In genomic region chr3:128588147-128588546, GRCh38 we compare ENCODE assay signal across 22 cellular contexts.
DNase-seq lines count a peak whose midpoint lies in the region; ATAC-seq, FAIRE-seq and TF ChIP-seq lines count a peak whose summit lies in the region.
"Had no signal": no experiment of that assay in that cellular context is flagged by ENCODE, and none has a peak within 500 bp of the region (broad histone marks: within the 10 kb centered on the region; RNA-seq: fewer than 3 reads in every experiment).

No MANE protein-coding gene starts in this region.

- H3K9me3 ChIP-seq in kidney (ENCODE audit: control insufficient read depth in 1 of 2, low read length in 2 of 2): peaks cover 0 to 2% of the 10 kb centered on the region in 2 donors

- no peak overlapping the region for H3K9ac ChIP-seq in kidney (ENCODE audit: low read length in 2 of 2)
- H3K9ac ChIP-seq: BLaER1 had no signal

- peaks cover 0 to 2% of the 10 kb centered on the region in 2 donors for H3K4me1 ChIP-seq in kidney (ENCODE audit: control insufficient read depth in 1 of 2, insufficient read depth in 1 of 2, low read depth in 1 of 2, low read length in 2 of 2)

- H3K4me3 Mint-ChIP-seq in activated CD4-positive, alpha-beta T cell treated with anti-CD3 and anti-CD28 coated beads for 36 hours: no peak overlapping the region
- H3K4me3 Mint-ChIP-seq: CD4-positive, alpha-beta memory T cell; H9; IgD-negative memory B cell; T-helper 17 cell had no signal

- DNase-seq in GDM1 (lab: John Stamatoyannopoulos, UW): peak; percentile 55
- peak in 1 of 2 experiments; percentile 67 for DNase-seq in HL-60 (ENCODE audit: low read depth in 1 of 2, low spot score in 1 of 2)
- DNase-seq in NOMO-1 (lab: John Stamatoyannopoulos, UW; ENCODE audit: unreplicated experiment in 2 of 2): peak; percentile 41 to 53
- peak; percentile 64 for DNase-seq in UCSD-AML1 (lab: John Stamatoyannopoulos, UW; ENCODE audit: unreplicated experiment)
- DNase-seq in activated CD4-positive, alpha-beta T cell treated with anti-CD3 and anti-CD28 coated beads for 36 hours: no peak
- no peak for DNase-seq in kidney
- DNase-seq in GM19238 (ENCODE audit: insufficient read length, low spot score): no peak
- DNase-seq: CD4-positive, alpha-beta memory T cell; DMS153; H9; NCI-H1417 treated with DMSO at 0.1 percent for 48 hours; NCI-H187 treated with DMSO at 0.1 percent for 48 hours; NCI-H446; NCI-H526 treated with DMSO at 0.1 percent for 48 hours; PC-3; RPMI8226; SHP77 treated with DMSO at 0.1 percent for 48 hours; T-helper 17 cell had no signal

- intact Hi-C loops in activated CD4-positive, alpha-beta T cell treated with anti-CD3 and anti-CD28 coated beads for 36 hours (cut with DNase I, micrococcal nuclease): no loop called here
- intact Hi-C loops in kidney (cut with DNase I): no loop called here

- CTCF ChIA-PET in activated CD4-positive, alpha-beta T cell treated with anti-CD3 and anti-CD28 coated beads for 36 hours (lab: Charles Lee): interaction anchor here (0.7 to 1.1 kb wide), 2 partner anchors 8 to 23 kb away, joined by 3 read pairs; no protein-coding TSS in a partner anchor

- no peaks in the 10 kb centered on the region for H3K36me3 ChIP-seq in kidney (ENCODE audit: control insufficient read depth in 1 of 2, insufficient read depth in 2 of 2, low read length in 2 of 2)
- H3K36me3 ChIP-seq: BLaER1 had no signal

- H3K27ac Mint-ChIP-seq in activated CD4-positive, alpha-beta T cell treated with anti-CD3 and anti-CD28 coated beads for 36 hours: no peak overlapping the region
- H3K27ac Mint-ChIP-seq: CD4-positive, alpha-beta memory T cell; IgD-negative memory B cell; T-helper 17 cell had no signal

- no peak for TF ChIP-seq CTCF in HL-60 (IDR thresholded peaks at IDR 0.05; ENCODE audit: insufficient read depth, low read length)
- no peak for TF ChIP-seq CTCF in kidney (IDR thresholded peaks at IDR 0.05; ENCODE audit: borderline replicate concordance, extremely low read depth, insufficient read depth)

- peaks cover 4% of the 10 kb centered on the region for H3K9me3 Mint-ChIP-seq in activated CD4-positive, alpha-beta T cell treated with anti-CD3 and anti-CD28 coated beads for 36 hours (ENCODE audit: low read depth)

- H3K27me3 Mint-ChIP-seq in activated CD4-positive, alpha-beta T cell treated with anti-CD3 and anti-CD28 coated beads for 36 hours: peaks cover 7% of the 10 kb centered on the region

- H3K27ac ChIP-seq in HL-60 (replicated peaks) (peak overlapping the region; percentile 24), kidney (ENCODE audit: low read depth in 2 of 2, low read length in 2 of 2) (no peak overlapping the region)
- H3K27ac ChIP-seq: BLaER1 had no signal

- POLR2A ChIA-PET in activated CD4-positive, alpha-beta T cell treated with anti-CD3 and anti-CD28 coated beads for 36 hours (lab: Charles Lee): no interaction called here

- no peak for ATAC-seq in activated CD4-positive, alpha-beta T cell treated with anti-CD3 and anti-CD28 coated beads for 36 hours
- ATAC-seq in activated CD4-positive, CD25-positive, alpha-beta regulatory T cell treated with anti-CD3 and anti-CD28 coated beads, Interleukin-2, amount 50 U/mL, for 24 hours: no peak
- ATAC-seq: GM12878, PC-3, T-helper 17 cell had no signal

- H3K27me3 ChIP-seq in HL-60 (ENCODE audit: insufficient read depth, poor library complexity, severe bottlenecking): no peaks in the 10 kb centered on the region
- H3K27me3 ChIP-seq: BLaER1 had no signal

- H3K4me1 Mint-ChIP-seq in activated CD4-positive, alpha-beta T cell treated with anti-CD3 and anti-CD28 coated beads for 36 hours: peaks cover 6% of the 10 kb centered on the region

- H3K36me3 Mint-ChIP-seq in activated CD4-positive, alpha-beta T cell treated with anti-CD3 and anti-CD28 coated beads for 36 hours (ENCODE audit: low read depth): peaks cover 2% of the 10 kb centered on the region
- H3K36me3 Mint-ChIP-seq: IgD-negative memory B cell had no signal

- H3K4me3 ChIP-seq in HL-60 (replicated peaks; ENCODE audit: insufficient read depth, low read length) (no peak overlapping the region), kidney (ENCODE audit: low read length in 2 of 2) (no peak overlapping the region)
- H3K4me3 ChIP-seq: BLaER1, GM12878 had no signal

- no peak for FAIRE-seq in kidney (lab: Jason Lieb, UNC)

Comparison
In these comparisons a context has a peak if more than half of its experiments do, and no peak if none do; other contexts are left out.
1. DNase-seq: peak in GDM1 (single experiment), NOMO-1 (2 of 2) and UCSD-AML1 (single experiment); none in activated CD4-positive, alpha-beta T cell treated with anti-CD3 and anti-CD28 coated beads for 36 hours (single experiment), kidney (single experiment) and GM19238 (single experiment).